1 cellular context compared by ENCODE assay signal in the genomic region with DNA sequence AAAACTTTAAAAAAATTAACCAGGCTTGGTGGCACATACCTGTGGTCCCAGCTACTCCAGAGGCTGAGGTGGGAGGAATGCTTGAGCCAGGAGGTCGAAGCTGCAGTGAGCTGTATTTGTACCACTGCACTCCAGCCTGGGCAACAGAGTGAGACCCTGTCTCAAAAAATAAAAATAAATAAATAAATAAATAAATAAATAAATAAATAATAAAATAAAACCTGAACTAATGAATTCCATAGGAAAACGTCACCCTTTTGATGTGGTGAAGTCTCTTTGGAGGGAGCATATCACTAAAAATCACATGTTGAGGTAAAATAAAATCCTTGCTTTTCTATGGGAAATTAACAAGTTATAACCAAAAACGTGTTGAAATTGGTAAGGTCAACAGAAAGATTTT.
TF ChIP-seq lines count a peak whose summit lies in the region.

No MANE protein-coding gene starts in this region.

TF ChIP-seq in HEK293, 187 proteins besides CTCF, POLR2A, EP300 and RAD21 (continued from another document and continues in another):
- TF ChIP-seq, protein P1, sequence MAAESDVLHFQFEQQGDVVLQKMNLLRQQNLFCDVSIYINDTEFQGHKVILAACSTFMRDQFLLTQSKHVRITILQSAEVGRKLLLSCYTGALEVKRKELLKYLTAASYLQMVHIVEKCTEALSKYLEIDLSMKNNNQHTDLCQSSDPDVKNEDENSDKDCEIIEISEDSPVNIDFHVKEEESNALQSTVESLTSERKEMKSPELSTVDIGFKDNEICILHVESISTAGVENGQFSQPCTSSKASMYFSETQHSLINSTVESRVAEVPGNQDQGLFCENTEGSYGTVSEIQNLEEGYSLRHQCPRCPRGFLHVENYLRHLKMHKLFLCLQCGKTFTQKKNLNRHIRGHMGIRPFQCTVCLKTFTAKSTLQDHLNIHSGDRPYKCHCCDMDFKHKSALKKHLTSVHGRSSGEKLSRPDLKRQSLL (tag by site-specific recombination; IDR thresholded peaks at IDR 0.05): no peak
- TF ChIP-seq RBAK (tag by site-specific recombination; IDR thresholded peaks at IDR 0.05) (no peak), ZNF670 (tag by site-specific recombination; IDR thresholded peaks at IDR 0.05; ENCODE audit: low read depth) (no peak), SP3 (tag by site-specific recombination; IDR thresholded peaks at IDR 0.05) (no peak), ZNF350 (tag by site-specific recombination; IDR thresholded peaks at IDR 0.05) (no peak), REPIN1 (tag by site-specific recombination; IDR thresholded peaks at IDR 0.05; ENCODE audit: low read depth) (no peak), ZNF416 (tag by site-specific recombination; IDR thresholded peaks at IDR 0.05) (no peak), ZNF138 (tag by site-specific recombination; IDR thresholded peaks at IDR 0.05; ENCODE audit: borderline replicate concordance) (no peak), ZSCAN30 (tag by site-specific recombination; IDR thresholded peaks at IDR 0.05) (no peak), ZNF843 (tag by site-specific recombination; IDR thresholded peaks at IDR 0.05) (no peak), ZNF654 (tag by site-specific recombination; IDR thresholded peaks at IDR 0.05; ENCODE audit: low read depth) (peak; percentile 39; the same call in 1 of the 2 replicates), OSR2 (tag by site-specific recombination; IDR thresholded peaks at IDR 0.05) (no peak), ZNF768 (tag by site-specific recombination; IDR thresholded peaks at IDR 0.05) (no peak), ZNF521 (tag by site-specific recombination; IDR thresholded peaks at IDR 0.05) (no peak), ZNF624 (tag by site-specific recombination; IDR thresholded peaks at IDR 0.05) (no peak), EGR2 (tag by site-specific recombination; IDR thresholded peaks at IDR 0.05; ENCODE audit: low read depth) (no peak), ZNF791 (tag by site-specific recombination; IDR thresholded peaks at IDR 0.05) (no peak), WT1 (tag by site-specific recombination; IDR thresholded peaks at IDR 0.05) (no peak), ZNF558 (tag by site-specific recombination; IDR thresholded peaks at IDR 0.05) (0 out of 2 replicates have a peak, but pooled peaks have one; percentile 16), ZNF221 (tag by site-specific recombination; IDR thresholded peaks at IDR 0.05; ENCODE audit: borderline replicate concordance) (no peak), ZNF324 (tag by site-specific recombination; IDR thresholded peaks at IDR 0.05) (no peak), ZNF394 (tag by site-specific recombination; IDR thresholded peaks at IDR 0.05; ENCODE audit: borderline replicate concordance) (peak; percentile 79), ZNF555 (tag by site-specific recombination; conservative IDR thresholded peaks at IDR 0.05) (peak; percentile 74), ZNF626 (tag by site-specific recombination; IDR thresholded peaks at IDR 0.05) (no peak), ZNF239 (tag by site-specific recombination; IDR thresholded peaks at IDR 0.05) (no peak), ZNF621 (tag by site-specific recombination; IDR thresholded peaks at IDR 0.05) (no peak), ZNF664 (tag by site-specific recombination; IDR thresholded peaks at IDR 0.05) (peak; percentile 38; the same call in 1 of the 2 replicates), ZNF510 (tag by site-specific recombination; IDR thresholded peaks at IDR 0.05; ENCODE audit: insufficient replicate concordance) (peak; percentile 11), SP7 (tag by site-specific recombination; IDR thresholded peaks at IDR 0.05) (no peak), ZXDB (tag by site-specific recombination; IDR thresholded peaks at IDR 0.05) (peak; percentile 53; the same call in 1 of the 2 replicates), ZIC2 (tag by site-specific recombination; IDR thresholded peaks at IDR 0.05) (no peak), ZNF426 (tag by site-specific recombination; IDR thresholded peaks at IDR 0.05) (peak; percentile 80)
- TF ChIP-seq, protein P2, sequence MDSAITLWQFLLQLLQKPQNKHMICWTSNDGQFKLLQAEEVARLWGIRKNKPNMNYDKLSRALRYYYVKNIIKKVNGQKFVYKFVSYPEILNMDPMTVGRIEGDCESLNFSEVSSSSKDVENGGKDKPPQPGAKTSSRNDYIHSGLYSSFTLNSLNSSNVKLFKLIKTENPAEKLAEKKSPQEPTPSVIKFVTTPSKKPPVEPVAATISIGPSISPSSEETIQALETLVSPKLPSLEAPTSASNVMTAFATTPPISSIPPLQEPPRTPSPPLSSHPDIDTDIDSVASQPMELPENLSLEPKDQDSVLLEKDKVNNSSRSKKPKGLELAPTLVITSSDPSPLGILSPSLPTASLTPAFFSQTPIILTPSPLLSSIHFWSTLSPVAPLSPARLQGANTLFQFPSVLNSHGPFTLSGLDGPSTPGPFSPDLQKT (IDR thresholded peaks at IDR 0.05; ENCODE audit: borderline replicate concordance, low read depth, low read length): no peak
- TF ChIP-seq, protein P3, sequence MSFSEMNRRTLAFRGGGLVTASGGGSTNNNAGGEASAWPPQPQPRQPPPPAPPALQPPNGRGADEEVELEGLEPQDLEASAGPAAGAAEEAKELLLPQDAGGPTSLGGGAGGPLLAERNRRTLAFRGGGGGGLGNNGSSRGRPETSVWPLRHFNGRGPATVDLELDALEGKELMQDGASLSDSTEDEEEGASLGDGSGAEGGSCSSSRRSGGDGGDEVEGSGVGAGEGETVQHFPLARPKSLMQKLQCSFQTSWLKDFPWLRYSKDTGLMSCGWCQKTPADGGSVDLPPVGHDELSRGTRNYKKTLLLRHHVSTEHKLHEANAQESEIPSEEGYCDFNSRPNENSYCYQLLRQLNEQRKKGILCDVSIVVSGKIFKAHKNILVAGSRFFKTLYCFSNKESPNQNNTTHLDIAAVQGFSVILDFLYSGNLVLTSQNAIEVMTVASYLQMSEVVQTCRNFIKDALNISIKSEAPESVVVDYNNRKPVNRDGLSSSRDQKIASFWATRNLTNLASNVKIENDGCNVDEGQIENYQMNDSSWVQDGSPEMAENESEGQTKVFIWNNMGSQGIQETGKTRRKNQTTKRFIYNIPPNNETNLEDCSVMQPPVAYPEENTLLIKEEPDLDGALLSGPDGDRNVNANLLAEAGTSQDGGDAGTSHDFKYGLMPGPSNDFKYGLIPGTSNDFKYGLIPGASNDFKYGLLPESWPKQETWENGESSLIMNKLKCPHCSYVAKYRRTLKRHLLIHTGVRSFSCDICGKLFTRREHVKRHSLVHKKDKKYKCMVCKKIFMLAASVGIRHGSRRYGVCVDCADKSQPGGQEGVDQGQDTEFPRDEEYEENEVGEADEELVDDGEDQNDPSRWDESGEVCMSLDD (tag by site-specific recombination; IDR thresholded peaks at IDR 0.05): no peak
- TF ChIP-seq, protein P4, sequence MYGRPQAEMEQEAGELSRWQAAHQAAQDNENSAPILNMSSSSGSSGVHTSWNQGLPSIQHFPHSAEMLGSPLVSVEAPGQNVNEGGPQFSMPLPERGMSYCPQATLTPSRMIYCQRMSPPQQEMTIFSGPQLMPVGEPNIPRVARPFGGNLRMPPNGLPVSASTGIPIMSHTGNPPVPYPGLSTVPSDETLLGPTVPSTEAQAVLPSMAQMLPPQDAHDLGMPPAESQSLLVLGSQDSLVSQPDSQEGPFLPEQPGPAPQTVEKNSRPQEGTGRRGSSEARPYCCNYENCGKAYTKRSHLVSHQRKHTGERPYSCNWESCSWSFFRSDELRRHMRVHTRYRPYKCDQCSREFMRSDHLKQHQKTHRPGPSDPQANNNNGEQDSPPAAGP (tag by site-specific recombination; IDR thresholded peaks at IDR 0.05): no peak
- TF ChIP-seq, protein P5, sequence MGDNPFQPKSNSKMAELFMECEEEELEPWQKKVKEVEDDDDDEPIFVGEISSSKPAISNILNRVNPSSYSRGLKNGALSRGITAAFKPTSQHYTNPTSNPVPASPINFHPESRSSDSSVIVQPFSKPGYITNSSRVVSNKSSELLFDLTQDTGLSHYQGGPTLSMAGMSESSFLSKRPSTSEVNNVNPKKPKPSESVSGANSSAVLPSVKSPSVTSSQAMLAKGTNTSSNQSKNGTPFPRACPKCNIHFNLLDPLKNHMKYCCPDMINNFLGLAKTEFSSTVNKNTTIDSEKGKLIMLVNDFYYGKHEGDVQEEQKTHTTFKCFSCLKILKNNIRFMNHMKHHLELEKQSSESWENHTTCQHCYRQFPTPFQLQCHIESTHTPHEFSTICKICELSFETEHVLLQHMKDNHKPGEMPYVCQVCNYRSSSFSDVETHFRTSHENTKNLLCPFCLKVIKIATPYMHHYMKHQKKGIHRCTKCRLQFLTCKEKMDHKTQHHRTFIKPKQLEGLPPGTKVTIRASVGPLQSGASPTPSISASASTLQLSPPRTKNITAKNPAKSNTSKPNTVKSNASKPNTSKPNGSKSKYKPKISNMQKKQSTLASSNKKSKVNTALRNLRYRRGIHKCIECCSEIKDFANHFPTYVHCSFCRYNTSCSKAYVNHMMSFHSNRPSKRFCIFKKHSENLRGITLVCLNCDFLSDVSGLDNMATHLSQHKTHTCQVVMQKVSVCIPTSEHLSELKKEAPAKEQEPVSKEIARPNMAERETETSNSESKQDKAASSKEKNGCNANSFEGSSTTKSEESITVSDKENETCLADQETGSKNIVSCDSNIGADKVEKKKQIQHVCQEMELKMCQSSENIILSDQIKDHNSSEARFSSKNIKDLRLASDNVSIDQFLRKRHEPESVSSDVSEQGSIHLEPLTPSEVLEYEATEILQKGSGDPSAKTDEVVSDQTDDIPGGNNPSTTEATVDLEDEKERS (tag by site-specific recombination; IDR thresholded peaks at IDR 0.05): no peak
- TF ChIP-seq, protein P6, sequence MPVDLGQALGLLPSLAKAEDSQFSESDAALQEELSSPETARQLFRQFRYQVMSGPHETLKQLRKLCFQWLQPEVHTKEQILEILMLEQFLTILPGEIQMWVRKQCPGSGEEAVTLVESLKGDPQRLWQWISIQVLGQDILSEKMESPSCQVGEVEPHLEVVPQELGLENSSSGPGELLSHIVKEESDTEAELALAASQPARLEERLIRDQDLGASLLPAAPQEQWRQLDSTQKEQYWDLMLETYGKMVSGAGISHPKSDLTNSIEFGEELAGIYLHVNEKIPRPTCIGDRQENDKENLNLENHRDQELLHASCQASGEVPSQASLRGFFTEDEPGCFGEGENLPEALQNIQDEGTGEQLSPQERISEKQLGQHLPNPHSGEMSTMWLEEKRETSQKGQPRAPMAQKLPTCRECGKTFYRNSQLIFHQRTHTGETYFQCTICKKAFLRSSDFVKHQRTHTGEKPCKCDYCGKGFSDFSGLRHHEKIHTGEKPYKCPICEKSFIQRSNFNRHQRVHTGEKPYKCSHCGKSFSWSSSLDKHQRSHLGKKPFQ (tag by site-specific recombination; IDR thresholded peaks at IDR 0.05): no peak
- TF ChIP-seq, protein P7, sequence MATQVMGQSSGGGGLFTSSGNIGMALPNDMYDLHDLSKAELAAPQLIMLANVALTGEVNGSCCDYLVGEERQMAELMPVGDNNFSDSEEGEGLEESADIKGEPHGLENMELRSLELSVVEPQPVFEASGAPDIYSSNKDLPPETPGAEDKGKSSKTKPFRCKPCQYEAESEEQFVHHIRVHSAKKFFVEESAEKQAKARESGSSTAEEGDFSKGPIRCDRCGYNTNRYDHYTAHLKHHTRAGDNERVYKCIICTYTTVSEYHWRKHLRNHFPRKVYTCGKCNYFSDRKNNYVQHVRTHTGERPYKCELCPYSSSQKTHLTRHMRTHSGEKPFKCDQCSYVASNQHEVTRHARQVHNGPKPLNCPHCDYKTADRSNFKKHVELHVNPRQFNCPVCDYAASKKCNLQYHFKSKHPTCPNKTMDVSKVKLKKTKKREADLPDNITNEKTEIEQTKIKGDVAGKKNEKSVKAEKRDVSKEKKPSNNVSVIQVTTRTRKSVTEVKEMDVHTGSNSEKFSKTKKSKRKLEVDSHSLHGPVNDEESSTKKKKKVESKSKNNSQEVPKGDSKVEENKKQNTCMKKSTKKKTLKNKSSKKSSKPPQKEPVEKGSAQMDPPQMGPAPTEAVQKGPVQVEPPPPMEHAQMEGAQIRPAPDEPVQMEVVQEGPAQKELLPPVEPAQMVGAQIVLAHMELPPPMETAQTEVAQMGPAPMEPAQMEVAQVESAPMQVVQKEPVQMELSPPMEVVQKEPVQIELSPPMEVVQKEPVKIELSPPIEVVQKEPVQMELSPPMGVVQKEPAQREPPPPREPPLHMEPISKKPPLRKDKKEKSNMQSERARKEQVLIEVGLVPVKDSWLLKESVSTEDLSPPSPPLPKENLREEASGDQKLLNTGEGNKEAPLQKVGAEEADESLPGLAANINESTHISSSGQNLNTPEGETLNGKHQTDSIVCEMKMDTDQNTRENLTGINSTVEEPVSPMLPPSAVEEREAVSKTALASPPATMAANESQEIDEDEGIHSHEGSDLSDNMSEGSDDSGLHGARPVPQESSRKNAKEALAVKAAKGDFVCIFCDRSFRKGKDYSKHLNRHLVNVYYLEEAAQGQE (tag by site-specific recombination; IDR thresholded peaks at IDR 0.05): peak; percentile 42; the same call in 1 of the 2 replicates
- TF ChIP-seq, protein P8, sequence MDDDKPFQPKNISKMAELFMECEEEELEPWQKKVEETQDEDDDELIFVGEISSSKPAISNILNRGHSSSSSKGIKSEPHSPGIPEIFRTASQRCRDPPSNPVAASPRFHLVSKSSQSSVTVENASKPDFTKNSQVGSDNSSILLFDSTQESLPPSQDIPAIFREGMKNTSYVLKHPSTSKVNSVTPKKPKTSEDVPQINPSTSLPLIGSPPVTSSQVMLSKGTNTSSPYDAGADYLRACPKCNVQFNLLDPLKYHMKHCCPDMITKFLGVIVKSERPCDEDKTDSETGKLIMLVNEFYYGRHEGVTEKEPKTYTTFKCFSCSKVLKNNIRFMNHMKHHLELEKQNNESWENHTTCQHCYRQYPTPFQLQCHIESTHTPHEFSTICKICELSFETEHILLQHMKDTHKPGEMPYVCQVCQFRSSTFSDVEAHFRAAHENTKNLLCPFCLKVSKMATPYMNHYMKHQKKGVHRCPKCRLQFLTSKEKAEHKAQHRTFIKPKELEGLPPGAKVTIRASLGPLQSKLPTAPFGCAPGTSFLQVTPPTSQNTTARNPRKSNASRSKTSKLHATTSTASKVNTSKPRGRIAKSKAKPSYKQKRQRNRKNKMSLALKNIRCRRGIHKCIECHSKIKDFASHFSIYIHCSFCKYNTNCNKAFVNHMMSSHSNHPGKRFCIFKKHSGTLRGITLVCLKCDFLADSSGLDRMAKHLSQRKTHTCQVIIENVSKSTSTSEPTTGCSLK (tag by site-specific recombination; IDR thresholded peaks at IDR 0.05): no peak
